Comparison of ENCODE assay signal across 19 cellular contexts in the genomic region with DNA sequence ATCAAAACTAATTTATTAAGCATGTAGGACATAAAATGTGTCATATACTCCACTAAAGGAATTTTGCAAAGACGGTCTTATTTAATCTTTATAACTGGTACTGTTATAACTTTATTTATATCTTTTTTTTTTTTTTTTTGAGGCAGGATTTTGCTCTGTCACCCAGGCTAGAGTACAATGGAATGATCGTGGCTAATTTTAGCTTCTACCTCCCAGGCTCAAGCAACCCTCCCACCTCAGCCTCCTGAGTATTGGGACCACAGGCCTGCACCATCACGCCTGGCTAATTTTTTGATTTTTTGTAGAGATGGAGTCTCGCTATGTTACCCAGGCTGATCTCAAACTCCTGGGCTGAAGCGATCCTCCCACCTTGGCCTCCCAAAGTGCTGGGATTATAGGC. TPM values are rescaled to one million over a fixed set of nuclear protein-coding genes. Genes with fewer than 3 reads are reported as not detected.
DNase-seq lines count a peak whose midpoint lies in the region; ATAC-seq and TF ChIP-seq lines count a peak whose summit lies in the region.
"Had no signal": no experiment of that assay in that cellular context is flagged by ENCODE, and none has a peak within 500 bp of the region (broad histone marks: within the 10 kb centered on the region; RNA-seq: fewer than 3 reads in every experiment).

No MANE protein-coding gene starts in this region.

- no peak for TF ChIP-seq CTCF in right atrium auricular region (IDR thresholded peaks at IDR 0.05)
- no peak for TF ChIP-seq CTCF in testis (IDR thresholded peaks at IDR 0.05)

- H3K36me3 ChIP-seq in right atrium auricular region: no peaks in the 10 kb centered on the region
- no peaks in the 10 kb centered on the region for H3K36me3 ChIP-seq in testis (ENCODE audit: low read depth, missing control alignments)
- H3K36me3 ChIP-seq: HAP-1 had no signal

- H3K4me1 ChIP-seq in right atrium auricular region: no peaks in the 10 kb centered on the region
- H3K4me1 ChIP-seq in testis: peaks cover 5% of the 10 kb centered on the region

- peaks cover 13 to 33% (median 22%) of the 10 kb centered on the region in 4 donors for H3K4me1 Mint-ChIP-seq in naive thymus-derived CD8-positive, alpha-beta T cell

- ATAC-seq in Right ventricle myocardium inferior (peak; percentile 52), left ventricle myocardium superior (peak; percentile 64), HG02973 (IDR thresholded peaks at IDR 0.05; ENCODE audit: unreplicated experiment) (no peak)
- no peak for ATAC-seq in naive thymus-derived CD8-positive, alpha-beta T cell

- H3K27me3 Mint-ChIP-seq in naive thymus-derived CD8-positive, alpha-beta T cell: no peaks in the 10 kb centered on the region
- H3K27me3 Mint-ChIP-seq: B cell; CD4-positive, alpha-beta memory T cell had no signal

- no peak for TF ChIP-seq POLR2A in testis (IDR thresholded peaks at IDR 0.05)

- no peak overlapping the region for H3K4me3 Mint-ChIP-seq in naive thymus-derived CD8-positive, alpha-beta T cell
- H3K4me3 Mint-ChIP-seq: B cell; CD4-positive, alpha-beta memory T cell; HFFc6 had no signal

- H3K9me3 Mint-ChIP-seq in naive thymus-derived CD8-positive, alpha-beta T cell: no peaks in the 10 kb centered on the region
- H3K9me3 Mint-ChIP-seq: CD4-positive, alpha-beta memory T cell; HFFc6 had no signal

- H3K4me3 ChIP-seq in right atrium auricular region: no peak overlapping the region
- no peak overlapping the region for H3K4me3 ChIP-seq in testis
- H3K4me3 ChIP-seq: HAP-1 had no signal

- 67 to 81% methylated on average over 5 of the region's 5 CpGs for whole genome bisulfite sequencing in testis, 2 donors

- H3K27ac ChIP-seq in right atrium auricular region (no peak overlapping the region), testis (peak overlapping the region; percentile 59 to 82)
- H3K27ac ChIP-seq: 22Rv1 had no signal

- H3K9me3 ChIP-seq in right atrium auricular region (no peaks in the 10 kb centered on the region), testis (no peaks in the 10 kb centered on the region)
- H3K9me3 ChIP-seq: HAP-1 had no signal

- no peak overlapping the region for H3K27ac Mint-ChIP-seq in naive thymus-derived CD8-positive, alpha-beta T cell
- H3K27ac Mint-ChIP-seq: B cell; CD4-positive, alpha-beta memory T cell; HFFc6 had no signal

- intact Hi-C loops in Right ventricle myocardium inferior (cut with DNase I) (no loop called here), cardiac septum (cut with DNase I) (no loop called here), left ventricle myocardium superior (cut with micrococcal nuclease) (no loop called here), testis (cut with DNase I; ENCODE audit: low total_unique reads) (no loop called here)

- DNase-seq in Right ventricle myocardium inferior (ENCODE audit: missing footprints) (no peak), cardiac septum (ENCODE audit: low spot score) (no peak), left ventricle myocardium superior (no peak), right atrium auricular region (ENCODE audit: low spot score) (no peak), testis (no peak)
- DNase-seq in naive thymus-derived CD8-positive, alpha-beta T cell: no peak
- DNase-seq: C1 segment of cervical spinal cord; Calu3; CD4-positive, alpha-beta memory T cell; COR-L47; DMS53; DMS79 treated with DMSO at 0.1 percent for 48 hours; GF-D8; GOT3; HFFc6 had no signal

- no peaks in the 10 kb centered on the region for H3K36me3 Mint-ChIP-seq in naive thymus-derived CD8-positive, alpha-beta T cell
- H3K36me3 Mint-ChIP-seq: CD4-positive, alpha-beta memory T cell had no signal

- POLR2A ChIA-PET in naive thymus-derived CD8-positive, alpha-beta T cell (lab: Charles Lee): no interaction called here

- no peaks in the 10 kb centered on the region for H3K27me3 ChIP-seq in right atrium auricular region
- no peaks in the 10 kb centered on the region for H3K27me3 ChIP-seq in testis

RNA-seq across cellular contexts. Expression of gene PCF11, which starts 31.4 kb away (rescaled TPM):
- 24.5 TPM for total RNA-seq in Right ventricle myocardium inferior
- total RNA-seq in cardiac septum: 26.6 TPM
- total RNA-seq in left ventricle myocardium superior: 27.7 TPM
- 10 to 100 TPM; 26.9 to 30.5 TPM for total RNA-seq in right atrium auricular region
- total RNA-seq in testis: 10 to 100 TPM; 80.5 to 100.0 TPM
- polyA plus RNA-seq in testis (ENCODE audit: insufficient read depth, low read depth, low replicate concordance): 36.1 TPM
- 100 to 1,000 TPM; 199 TPM for total RNA-seq in naive thymus-derived CD8-positive, alpha-beta T cell
- 10 to 100 TPM; 22.5 to 33.6 (median 28.1) TPM for polyA plus RNA-seq in naive thymus-derived CD8-positive, alpha-beta T cell

RNA-seq across cellular contexts. Expression of gene RAB30, which starts 53.9 kb away (rescaled TPM):
- total RNA-seq in Right ventricle myocardium inferior (28.2 TPM), cardiac septum (21.0 TPM), left ventricle myocardium superior (31.3 TPM), right atrium auricular region (10 to 100 TPM; 12.1 to 19.0 TPM), testis (10 to 100 TPM; 12.3 to 13.1 TPM)
- polyA plus RNA-seq in testis (ENCODE audit: insufficient read depth, low read depth, low replicate concordance): 11.4 TPM
- total RNA-seq in naive thymus-derived CD8-positive, alpha-beta T cell: 10 to 100 TPM; 28.1 to 35.5 TPM
- polyA plus RNA-seq in naive thymus-derived CD8-positive, alpha-beta T cell: 10 to 100 TPM; 10.7 to 17.4 (median 12.8) TPM

Comparison
In these comparisons a context has a peak if more than half of its experiments do, and no peak if none do; other contexts are left out.
1. ATAC-seq: peak in Right ventricle myocardium inferior (single experiment) and left ventricle myocardium superior (single experiment); none in HG02973 (single experiment) and naive thymus-derived CD8-positive, alpha-beta T cell (0 of 2).
2. H3K27ac ChIP-seq: peak in testis (2 of 2); none in right atrium auricular region (0 of 2).